21 cellular contexts compared by ENCODE assay signal in genomic region chr11:76337469-76337868, GRCh38. TPM values are rescaled to one million over a fixed set of nuclear protein-coding genes. Genes with fewer than 3 reads are reported as not detected.
DNase-seq lines count a peak whose midpoint lies in the region; ATAC-seq and TF ChIP-seq lines count a peak whose summit lies in the region.
"Had no signal": no experiment of that assay in that cellular context is flagged by ENCODE, and none has a peak within 500 bp of the region (broad histone marks: within the 10 kb centered on the region; RNA-seq: fewer than 3 reads in every experiment).

No MANE protein-coding gene starts in this region.

- intact Hi-C loops in CD8-positive, alpha-beta T cell (cut with DNase I, micrococcal nuclease), result no loop called here

- no peaks in the 10 kb centered on the region for H3K9me3 ChIP-seq in CD8-positive, alpha-beta T cell (ENCODE audit: low read length)
- peaks cover 6% of the 10 kb centered on the region for H3K9me3 ChIP-seq in effector memory CD4-positive, alpha-beta T cell (ENCODE audit: control insufficient read depth, low read length)
- H3K9me3 ChIP-seq: MG63 had no signal

- H3K4me3 Mint-ChIP-seq in CD8-positive, alpha-beta T cell, result no peak overlapping the region
- H3K4me3 Mint-ChIP-seq in activated T-helper 17 cell treated with anti-CD3 and anti-CD28 coated beads, Interleukin-2, amount 50 U/mL, for 72 hours, result peak overlapping the region; percentile 56
- H3K4me3 Mint-ChIP-seq: CD4-positive, alpha-beta T cell had no signal

- H3K4me3 ChIP-seq in CD8-positive, alpha-beta T cell (ENCODE audit: low read depth, low read length), result no peak overlapping the region
- no peak overlapping the region for H3K4me3 ChIP-seq in effector memory CD4-positive, alpha-beta T cell (ENCODE audit: insufficient read depth, low read depth, low read length, poor library complexity, severe bottlenecking)
- H3K4me3 ChIP-seq: MG63, PC-9 had no signal

- CTCF ChIA-PET in CD8-positive, alpha-beta T cell (lab: Charles Lee), result interaction anchor here (0.8 kb wide), 1 partner anchor 186 kb away, joined by 4 read pairs; no protein-coding TSS in a partner anchor

- no peaks in the 10 kb centered on the region for H3K36me3 ChIP-seq in CD8-positive, alpha-beta T cell (ENCODE audit: insufficient read depth, low read length)
- H3K36me3 ChIP-seq in effector memory CD4-positive, alpha-beta T cell (ENCODE audit: control insufficient read depth, insufficient read depth, low read length), result no peaks in the 10 kb centered on the region
- H3K36me3 ChIP-seq: BE2C, MG63 had no signal

- no peak for TF ChIP-seq CTCF in CD8-positive, alpha-beta T cell (IDR thresholded peaks at IDR 0.05)

- H3K27me3 ChIP-seq in CD8-positive, alpha-beta T cell (ENCODE audit: insufficient read depth, low read length), result no peaks in the 10 kb centered on the region
- H3K27me3 ChIP-seq in effector memory CD4-positive, alpha-beta T cell (replicated peaks; ENCODE audit: control insufficient read depth, insufficient read depth, low read length, poor library complexity, severe bottlenecking), result no peaks in the 10 kb centered on the region
- H3K27me3 ChIP-seq: BE2C, MG63 had no signal

- ATAC-seq in CD8-positive, alpha-beta T cell, result no peak
- ATAC-seq in activated T-helper 17 cell treated with anti-CD3 and anti-CD28 coated beads, Interleukin-2, amount 50 U/mL, for 72 hours (replicated peaks), result peak; percentile 55
- no peak for ATAC-seq in GM19397 (IDR thresholded peaks at IDR 0.05; ENCODE audit: unreplicated experiment)

- POLR2A ChIA-PET in CD8-positive, alpha-beta T cell (lab: Charles Lee), result interaction anchor here (0.6 kb wide), 1 partner anchor 234 kb away, joined by 3 read pairs; no protein-coding TSS in a partner anchor

- no peak overlapping the region for H3K27ac ChIP-seq in CD8-positive, alpha-beta T cell (ENCODE audit: low read depth, low read length)
- peak overlapping the region; percentile 10 for H3K27ac ChIP-seq in effector memory CD4-positive, alpha-beta T cell (ENCODE audit: insufficient read depth, low read length, poor library complexity, severe bottlenecking)
- H3K27ac ChIP-seq: PC-9 had no signal

- DNase-seq in CD1c-positive myeloid dendritic cell (ENCODE audit: extremely low spot score), result peak; percentile 8
- no peak for DNase-seq in CD8-positive, alpha-beta T cell
- no peak for DNase-seq in effector memory CD4-positive, alpha-beta T cell
- DNase-seq in NCI-H510A (lab: John Stamatoyannopoulos, UW), result no peak
- DNase-seq in glomerular visceral epithelial cell (ENCODE audit: extremely low spot score), result no peak
- DNase-seq: BE2C; Caco-2; CD4-positive, alpha-beta T cell; KG1; MG63; NCI-H1105 treated with DMSO at 0.1 percent for 48 hours; NCI-H146; NCI-H1930; NCI-H2107; NCI-H526; NCI-H82; PC-9; SHP77; T-helper 1 cell had no signal

- peak overlapping the region; percentile 18 for H3K27ac Mint-ChIP-seq in CD8-positive, alpha-beta T cell
- H3K27ac Mint-ChIP-seq in activated T-helper 17 cell treated with anti-CD3 and anti-CD28 coated beads, Interleukin-2, amount 50 U/mL, for 72 hours, result peak overlapping the region; percentile 85
- H3K27ac Mint-ChIP-seq: CD4-positive, alpha-beta T cell had no signal

- H3K4me1 Mint-ChIP-seq in CD8-positive, alpha-beta T cell (ENCODE audit: low read depth), result peaks cover 8% of the 10 kb centered on the region
- H3K4me1 Mint-ChIP-seq in activated T-helper 17 cell treated with anti-CD3 and anti-CD28 coated beads, Interleukin-2, amount 50 U/mL, for 72 hours, result peaks cover 27% of the 10 kb centered on the region

- H3K4me1 ChIP-seq in CD8-positive, alpha-beta T cell (ENCODE audit: insufficient read depth, low read length), result no peaks in the 10 kb centered on the region
- peaks cover 5% of the 10 kb centered on the region for H3K4me1 ChIP-seq in effector memory CD4-positive, alpha-beta T cell (ENCODE audit: control insufficient read depth, insufficient read depth, low read length, poor library complexity, severe bottlenecking)
- H3K4me1 ChIP-seq: BE2C, Caco-2 had no signal

- no peaks in the 10 kb centered on the region for H3K36me3 Mint-ChIP-seq in CD8-positive, alpha-beta T cell
- no peaks in the 10 kb centered on the region for H3K36me3 Mint-ChIP-seq in activated T-helper 17 cell treated with anti-CD3 and anti-CD28 coated beads, Interleukin-2, amount 50 U/mL, for 72 hours (ENCODE audit: low read depth)

- peaks cover 4% of the 10 kb centered on the region for H3K9me3 Mint-ChIP-seq in CD8-positive, alpha-beta T cell
- peaks cover 6% of the 10 kb centered on the region for H3K9me3 Mint-ChIP-seq in activated T-helper 17 cell treated with anti-CD3 and anti-CD28 coated beads, Interleukin-2, amount 50 U/mL, for 72 hours
- H3K9me3 Mint-ChIP-seq: CD4-positive, alpha-beta T cell had no signal

- H3K27me3 Mint-ChIP-seq in CD8-positive, alpha-beta T cell (ENCODE audit: low read depth), result no peaks in the 10 kb centered on the region
- H3K27me3 Mint-ChIP-seq in activated T-helper 17 cell treated with anti-CD3 and anti-CD28 coated beads, Interleukin-2, amount 50 U/mL, for 72 hours, result no peaks in the 10 kb centered on the region
- H3K27me3 Mint-ChIP-seq: CD4-positive, alpha-beta T cell had no signal

RNA-seq across cellular contexts. Expression of gene THAP12, which starts 43.5 kb away (rescaled TPM):
- 10 to 100 TPM; 44.7 to 47.2 TPM for total RNA-seq in CD8-positive, alpha-beta T cell
- total RNA-seq in activated T-helper 17 cell treated with anti-CD3 and anti-CD28 coated beads, Interleukin-2, amount 50 U/mL, for 72 hours, result 10 to 100 TPM; 25.5 to 39.6 TPM

RNA-seq across cellular contexts. Expression of gene GVQW3, which starts 43.7 kb away (rescaled TPM):
- total RNA-seq in CD8-positive, alpha-beta T cell, result 1 to 10 TPM; 1.4 to 1.6 TPM
- 1 to 10 TPM; 1.6 to 2.5 TPM for total RNA-seq in activated T-helper 17 cell treated with anti-CD3 and anti-CD28 coated beads, Interleukin-2, amount 50 U/mL, for 72 hours
